ENCODE assay signal across 11 cellular contexts in the genomic region with DNA sequence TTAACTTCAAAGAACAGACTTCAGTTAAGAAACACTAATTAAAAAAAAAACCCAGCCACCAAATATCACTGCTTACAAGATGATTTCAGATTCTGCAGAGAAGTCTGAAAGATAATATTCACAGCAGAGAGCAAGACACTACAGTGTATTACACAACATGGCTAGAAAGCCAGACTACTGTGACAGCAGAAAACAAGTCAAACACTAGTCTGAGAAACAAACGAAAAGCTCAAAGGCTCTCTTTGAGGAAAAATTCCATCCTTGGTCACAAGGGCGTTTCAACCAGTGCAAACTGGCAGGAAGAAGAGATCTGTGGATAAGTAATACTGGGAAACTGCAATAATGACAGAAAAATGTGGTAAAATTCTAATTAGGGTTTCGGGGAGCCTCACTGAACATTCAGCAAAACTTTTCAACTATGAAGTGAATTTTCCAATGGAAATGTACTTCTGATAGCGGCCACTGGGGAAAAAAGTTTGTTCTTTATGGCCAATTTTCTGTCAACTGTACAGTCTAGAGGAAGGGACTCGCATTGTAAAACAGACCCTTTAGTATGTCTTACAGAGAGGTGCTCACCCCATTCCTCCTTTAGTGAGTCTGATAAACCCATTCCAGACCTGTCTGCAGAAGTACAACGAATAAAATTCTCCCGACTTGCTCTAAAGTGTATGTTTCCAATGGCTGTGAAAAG. TPM values are rescaled to one million over a fixed set of nuclear protein-coding genes. Genes with fewer than 3 reads are reported as not detected.
DNase-seq lines count a peak whose midpoint lies in the region; ATAC-seq and TF ChIP-seq lines count a peak whose summit lies in the region.
"Had no signal": no experiment of that assay in that cellular context is flagged by ENCODE, and none has a peak within 500 bp of the region (broad histone marks: within the 10 kb centered on the region; RNA-seq: fewer than 3 reads in every experiment).

No MANE protein-coding gene starts in this region.

- no peaks in the 10 kb centered on the region for H3K9me3 Mint-ChIP-seq in WTC11

- peak overlapping the region; percentile 39; the same call in 1 of the 2 replicates for H3K27ac Mint-ChIP-seq in WTC11

- CTCF ChIA-PET in WTC11 (lab: Charles Lee), result interaction anchor here (2.1 kb wide), 1 partner anchor 196 kb away, joined by 11 read pairs; no protein-coding TSS in a partner anchor

- TF ChIP-seq CTCF in WTC11 (IDR thresholded peaks at IDR 0.05), result no peak

- POLR2A ChIA-PET in WTC11 (lab: Charles Lee), result no interaction called here

- no peaks in the 10 kb centered on the region; the same call in 1 of the 2 replicates for H3K36me3 Mint-ChIP-seq in WTC11

- no peaks in the 10 kb centered on the region for H3K27me3 Mint-ChIP-seq in WTC11 (ENCODE audit: low read depth)

- H3K4me3 Mint-ChIP-seq in WTC11, result no peak overlapping the region

- ATAC-seq in WTC11, result no peak
- no peak for ATAC-seq in GM19455 (IDR thresholded peaks at IDR 0.05; ENCODE audit: unreplicated experiment)
- no peak for ATAC-seq in HG03432 (IDR thresholded peaks at IDR 0.05; ENCODE audit: unreplicated experiment)

- DNase-seq in HuH-7 (ENCODE audit: low spot score), result peak; percentile 22
- DNase-seq in WTC11 (ENCODE audit: low spot score), result no peak
- peak; percentile 70 for DNase-seq in globus pallidus (ENCODE audit: low spot score)
- peak; percentile 83 for DNase-seq in pons (ENCODE audit: low spot score)
- no peak for DNase-seq in A172 (ENCODE audit: low spot score)
- DNase-seq in HT-29 (ENCODE audit: low spot score), result no peak
- DNase-seq: heart left ventricle, mammary epithelial cell, NCI-H1048 had no signal

- H3K4me1 Mint-ChIP-seq in WTC11, result peaks cover 12% of the 10 kb centered on the region

TF ChIP-seq in WTC11, 78 proteins besides CTCF, POLR2A, EP300 and RAD21 (continues in another document):
- TF ChIP-seq CBFB (CRISPR knock-in tag; IDR thresholded peaks at IDR 0.05; ENCODE audit: low read depth), result no peak
- TF ChIP-seq GTF2I (CRISPR knock-in tag; conservative IDR thresholded peaks at IDR 0.05), result no peak
- no peak for TF ChIP-seq ZBTB21 (CRISPR knock-in tag; IDR thresholded peaks at IDR 0.05; ENCODE audit: borderline replicate concordance)
- TF ChIP-seq, protein P1, sequence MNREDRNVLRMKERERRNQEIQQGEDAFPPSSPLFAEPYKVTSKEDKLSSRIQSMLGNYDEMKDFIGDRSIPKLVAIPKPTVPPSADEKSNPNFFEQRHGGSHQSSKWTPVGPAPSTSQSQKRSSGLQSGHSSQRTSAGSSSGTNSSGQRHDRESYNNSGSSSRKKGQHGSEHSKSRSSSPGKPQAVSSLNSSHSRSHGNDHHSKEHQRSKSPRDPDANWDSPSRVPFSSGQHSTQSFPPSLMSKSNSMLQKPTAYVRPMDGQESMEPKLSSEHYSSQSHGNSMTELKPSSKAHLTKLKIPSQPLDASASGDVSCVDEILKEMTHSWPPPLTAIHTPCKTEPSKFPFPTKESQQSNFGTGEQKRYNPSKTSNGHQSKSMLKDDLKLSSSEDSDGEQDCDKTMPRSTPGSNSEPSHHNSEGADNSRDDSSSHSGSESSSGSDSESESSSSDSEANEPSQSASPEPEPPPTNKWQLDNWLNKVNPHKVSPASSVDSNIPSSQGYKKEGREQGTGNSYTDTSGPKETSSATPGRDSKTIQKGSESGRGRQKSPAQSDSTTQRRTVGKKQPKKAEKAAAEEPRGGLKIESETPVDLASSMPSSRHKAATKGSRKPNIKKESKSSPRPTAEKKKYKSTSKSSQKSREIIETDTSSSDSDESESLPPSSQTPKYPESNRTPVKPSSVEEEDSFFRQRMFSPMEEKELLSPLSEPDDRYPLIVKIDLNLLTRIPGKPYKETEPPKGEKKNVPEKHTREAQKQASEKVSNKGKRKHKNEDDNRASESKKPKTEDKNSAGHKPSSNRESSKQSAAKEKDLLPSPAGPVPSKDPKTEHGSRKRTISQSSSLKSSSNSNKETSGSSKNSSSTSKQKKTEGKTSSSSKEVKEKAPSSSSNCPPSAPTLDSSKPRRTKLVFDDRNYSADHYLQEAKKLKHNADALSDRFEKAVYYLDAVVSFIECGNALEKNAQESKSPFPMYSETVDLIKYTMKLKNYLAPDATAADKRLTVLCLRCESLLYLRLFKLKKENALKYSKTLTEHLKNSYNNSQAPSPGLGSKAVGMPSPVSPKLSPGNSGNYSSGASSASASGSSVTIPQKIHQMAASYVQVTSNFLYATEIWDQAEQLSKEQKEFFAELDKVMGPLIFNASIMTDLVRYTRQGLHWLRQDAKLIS (CRISPR knock-in tag; IDR thresholded peaks at IDR 0.05; ENCODE audit: borderline replicate concordance), result no peak
- no peak for TF ChIP-seq ESRRA (CRISPR knock-in tag; IDR thresholded peaks at IDR 0.05; ENCODE audit: borderline replicate concordance)
- TF ChIP-seq, protein P2, sequence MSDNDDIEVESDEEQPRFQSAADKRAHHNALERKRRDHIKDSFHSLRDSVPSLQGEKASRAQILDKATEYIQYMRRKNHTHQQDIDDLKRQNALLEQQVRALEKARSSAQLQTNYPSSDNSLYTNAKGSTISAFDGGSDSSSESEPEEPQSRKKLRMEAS (CRISPR knock-in tag; IDR thresholded peaks at IDR 0.05), result no peak
- TF ChIP-seq, protein P3, sequence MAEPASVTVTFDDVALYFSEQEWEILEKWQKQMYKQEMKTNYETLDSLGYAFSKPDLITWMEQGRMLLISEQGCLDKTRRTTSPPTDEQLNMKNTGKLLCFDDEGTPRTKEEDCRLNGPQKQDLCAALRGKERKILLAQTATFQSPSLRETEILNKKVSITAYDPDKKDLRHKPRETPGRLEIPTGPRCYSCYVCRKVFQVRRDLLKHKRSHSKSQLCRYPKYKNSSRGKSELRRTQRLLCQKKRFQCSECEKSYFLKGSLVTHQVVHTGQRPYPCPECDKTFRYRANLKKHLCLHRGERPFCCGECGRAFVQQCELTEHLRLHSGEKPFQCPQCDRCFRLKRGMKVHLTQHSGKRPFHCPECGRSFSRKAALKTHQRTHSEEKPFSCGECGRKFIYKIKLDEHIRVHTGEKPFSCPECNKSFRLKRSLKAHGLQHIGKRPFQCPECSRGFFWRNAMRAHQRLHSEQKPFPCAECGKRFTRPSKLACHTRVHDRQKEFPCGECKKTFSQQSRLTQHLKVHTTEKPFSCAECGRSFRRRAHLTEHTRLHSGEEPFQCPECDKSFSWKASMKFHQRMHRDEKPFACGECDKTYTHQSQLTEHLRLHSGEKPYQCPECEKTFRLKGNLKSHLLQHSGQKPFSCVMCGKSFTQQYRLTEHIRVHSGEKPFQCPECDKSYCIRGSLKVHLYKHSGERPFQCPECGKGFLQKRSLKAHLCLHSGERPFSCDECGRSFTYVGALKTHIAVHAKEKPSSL (CRISPR knock-in tag; conservative IDR thresholded peaks at IDR 0.05), result no peak
- TF ChIP-seq RORB (CRISPR knock-in tag; IDR thresholded peaks at IDR 0.05), result no peak
- TF ChIP-seq, protein P4, sequence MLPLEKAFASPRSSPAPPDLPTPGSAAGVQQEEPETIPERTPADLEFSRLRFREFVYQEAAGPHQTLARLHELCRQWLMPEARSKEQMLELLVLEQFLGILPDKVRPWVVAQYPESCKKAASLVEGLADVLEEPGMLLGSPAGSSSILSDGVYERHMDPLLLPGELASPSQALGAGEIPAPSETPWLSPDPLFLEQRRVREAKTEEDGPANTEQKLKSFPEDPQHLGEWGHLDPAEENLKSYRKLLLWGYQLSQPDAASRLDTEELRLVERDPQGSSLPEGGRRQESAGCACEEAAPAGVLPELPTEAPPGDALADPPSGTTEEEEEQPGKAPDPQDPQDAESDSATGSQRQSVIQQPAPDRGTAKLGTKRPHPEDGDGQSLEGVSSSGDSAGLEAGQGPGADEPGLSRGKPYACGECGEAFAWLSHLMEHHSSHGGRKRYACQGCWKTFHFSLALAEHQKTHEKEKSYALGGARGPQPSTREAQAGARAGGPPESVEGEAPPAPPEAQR (CRISPR knock-in tag; IDR thresholded peaks at IDR 0.05), result no peak
- no peak for TF ChIP-seq GRHL2 (CRISPR knock-in tag; IDR thresholded peaks at IDR 0.05; ENCODE audit: insufficient replicate concordance, severe bottlenecking)
- no peak for TF ChIP-seq MXD4 (CRISPR knock-in tag; IDR thresholded peaks at IDR 0.05; ENCODE audit: borderline replicate concordance)
- TF ChIP-seq, protein P5, sequence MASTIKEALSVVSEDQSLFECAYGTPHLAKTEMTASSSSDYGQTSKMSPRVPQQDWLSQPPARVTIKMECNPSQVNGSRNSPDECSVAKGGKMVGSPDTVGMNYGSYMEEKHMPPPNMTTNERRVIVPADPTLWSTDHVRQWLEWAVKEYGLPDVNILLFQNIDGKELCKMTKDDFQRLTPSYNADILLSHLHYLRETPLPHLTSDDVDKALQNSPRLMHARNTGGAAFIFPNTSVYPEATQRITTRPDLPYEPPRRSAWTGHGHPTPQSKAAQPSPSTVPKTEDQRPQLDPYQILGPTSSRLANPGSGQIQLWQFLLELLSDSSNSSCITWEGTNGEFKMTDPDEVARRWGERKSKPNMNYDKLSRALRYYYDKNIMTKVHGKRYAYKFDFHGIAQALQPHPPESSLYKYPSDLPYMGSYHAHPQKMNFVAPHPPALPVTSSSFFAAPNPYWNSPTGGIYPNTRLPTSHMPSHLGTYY (CRISPR knock-in tag; IDR thresholded peaks at IDR 0.05), result no peak
- TF ChIP-seq, protein P6, sequence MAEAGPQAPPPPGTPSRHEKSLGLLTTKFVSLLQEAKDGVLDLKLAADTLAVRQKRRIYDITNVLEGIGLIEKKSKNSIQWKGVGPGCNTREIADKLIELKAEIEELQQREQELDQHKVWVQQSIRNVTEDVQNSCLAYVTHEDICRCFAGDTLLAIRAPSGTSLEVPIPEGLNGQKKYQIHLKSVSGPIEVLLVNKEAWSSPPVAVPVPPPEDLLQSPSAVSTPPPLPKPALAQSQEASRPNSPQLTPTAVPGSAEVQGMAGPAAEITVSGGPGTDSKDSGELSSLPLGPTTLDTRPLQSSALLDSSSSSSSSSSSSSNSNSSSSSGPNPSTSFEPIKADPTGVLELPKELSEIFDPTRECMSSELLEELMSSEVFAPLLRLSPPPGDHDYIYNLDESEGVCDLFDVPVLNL (CRISPR knock-in tag; IDR thresholded peaks at IDR 0.05; ENCODE audit: borderline replicate concordance, low read depth), result no peak

RNA-seq across cellular contexts. Expression of a gene that starts 50.4 kb away (rescaled TPM):
- total RNA-seq in WTC11 (2021), result 11.0 to 12.6 TPM (median 11.6 TPM) in 3 replicates
- 1.8 TPM in 1 of 2 replicates, not detected in the other for total RNA-seq in A172 (2014; rRNA removed; shearing (Covaris generic))
- total RNA-seq in HT-29 (2014; rRNA removed; shearing (Covaris generic)), result 11.9 and 28.4 TPM in 2 replicates

Comparison
In these comparisons a context has a peak if more than half of its experiments do, and no peak if none do; other contexts are left out.
1. DNase-seq: peak in HuH-7 (single experiment), globus pallidus (single experiment) and pons (single experiment); none in WTC11 (single experiment), A172 (single experiment) and HT-29 (single experiment).